ENCODE assay signal across 31 cellular contexts in genomic region chr2:16978291-16978690, GRCh38.
"Had no signal": no experiment of that assay in that cellular context is flagged by ENCODE, and none has a peak within 500 bp of the region (broad histone marks: within the 10 kb centered on the region; RNA-seq: fewer than 3 reads in every experiment).

No MANE protein-coding gene starts in this region.

- H3K27ac ChIP-seq: KMS-11, RWPE1, SJCRH30, VCaP had no signal

- H3K9me3 Mint-ChIP-seq: activated naive CD4-positive, alpha-beta T cell treated with anti-CD3 and anti-CD28 coated beads for 36 hours; brain had no signal

- H3K36me3 Mint-ChIP-seq: activated naive CD8-positive, alpha-beta T cell; brain; IgD-negative memory B cell had no signal

- H3K27ac Mint-ChIP-seq: activated CD4-positive, alpha-beta memory T cell treated with anti-CD3 and anti-CD28 coated beads, Interleukin-2, amount 10 ng/mL, durations not matched to agents 7 days and 5 days; activated CD4-positive, alpha-beta T cell treated with anti-CD3 and anti-CD28 coated beads for 36 hours; activated naive CD4-positive, alpha-beta T cell treated with anti-CD3 and anti-CD28 coated beads for 36 hours; activated naive CD8-positive, alpha-beta T cell; activated T-helper 17 cell treated with anti-CD3 and anti-CD28 coated beads, Interleukin-2, amount 50 U/mL, for 72 hours; brain; IgD-negative memory B cell had no signal

- H3K9me3 ChIP-seq: SJCRH30, SK-N-SH had no signal

- H3K4me3 ChIP-seq: SJCRH30 had no signal

- H3K4me1 Mint-ChIP-seq: activated CD4-positive, alpha-beta memory T cell treated with anti-CD3 and anti-CD28 coated beads, Interleukin-2, amount 10 ng/mL, durations not matched to agents 7 days and 5 days; activated CD4-positive, alpha-beta T cell treated with anti-CD3 and anti-CD28 coated beads for 36 hours; activated T-helper 17 cell treated with anti-CD3 and anti-CD28 coated beads, Interleukin-2, amount 50 U/mL, for 72 hours; IgD-negative memory B cell had no signal

- H3K4me3 Mint-ChIP-seq: activated CD4-positive, alpha-beta memory T cell treated with anti-CD3 and anti-CD28 coated beads, Interleukin-2, amount 10 ng/mL, durations not matched to agents 7 days and 5 days; activated CD4-positive, alpha-beta T cell treated with anti-CD3 and anti-CD28 coated beads for 36 hours; activated naive CD4-positive, alpha-beta T cell treated with anti-CD3 and anti-CD28 coated beads for 36 hours; activated naive CD8-positive, alpha-beta T cell; activated T-helper 17 cell treated with anti-CD3 and anti-CD28 coated beads, Interleukin-2, amount 50 U/mL, for 72 hours; brain; IgD-negative memory B cell had no signal

- DNase-seq: activated CD4-positive, alpha-beta memory T cell treated with anti-CD3 and anti-CD28 coated beads, Interleukin-2, amount 10 ng/mL, durations not matched to agents 7 days and 5 days; activated CD4-positive, alpha-beta T cell treated with anti-CD3 and anti-CD28 coated beads for 36 hours; activated CD4-positive, alpha-beta T cell treated with anti-CD3 and anti-CD28 coated beads, Interleukin-2, amount 50 U/mL, for 1 hour; activated CD4-positive, CD25-positive, alpha-beta regulatory T cell; activated gamma-delta T cell; activated naive CD4-positive, alpha-beta T cell treated with anti-CD3 and anti-CD28 coated beads for 36 hours; activated T-cell treated with anti-CD3 and anti-CD28 coated beads for 4 hours; activated T-cell treated with anti-CD3 and anti-CD28 coated beads, Interleukin-2, amount 50 U/mL, for 48 hours; amygdala; NCI-H1092; NCI-H1417; NCI-H1694; NCI-H2029; NCI-H2107; NCI-H2171 treated with DMSO at 0.1 percent for 48 hours; NCI-H226; NCI-H510A; NCI-H526 treated with DMSO at 0.1 percent for 48 hours; OCI-M1; Right ventricle myocardium superior; SJCRH30; SK-N-SH; T-helper 1 cell had no signal

- H3K27me3 Mint-ChIP-seq: activated CD4-positive, alpha-beta memory T cell treated with anti-CD3 and anti-CD28 coated beads, Interleukin-2, amount 10 ng/mL, durations not matched to agents 7 days and 5 days; activated CD4-positive, alpha-beta T cell treated with anti-CD3 and anti-CD28 coated beads for 36 hours; activated naive CD8-positive, alpha-beta T cell; activated T-helper 17 cell treated with anti-CD3 and anti-CD28 coated beads, Interleukin-2, amount 50 U/mL, for 72 hours; brain; IgD-negative memory B cell had no signal

- ATAC-seq: activated CD4-positive, alpha-beta T cell treated with anti-CD3 and anti-CD28 coated beads for 36 hours; activated T-helper 17 cell treated with anti-CD3 and anti-CD28 coated beads, Interleukin-2, amount 50 U/mL, for 72 hours; Panc1 had no signal

- H3K27me3 ChIP-seq: SJCRH30 had no signal

- H3K36me3 ChIP-seq: SJCRH30 had no signal

- H3K4me1 ChIP-seq: SJCRH30 had no signal
